In genomic region chr12:65881965-65882413, GRCh38 we compare ENCODE assay signal across 8 cellular contexts. TPM values are rescaled to one million over a fixed set of nuclear protein-coding genes. Genes with fewer than 3 reads are reported as not detected.
DNase-seq lines count a peak whose midpoint lies in the region; ATAC-seq, FAIRE-seq and TF ChIP-seq lines count a peak whose summit lies in the region.

No MANE protein-coding gene starts in this region.

- in situ Hi-C loops in brain microvascular endothelial cell (cut with HindIII; ENCODE audit: low pct_ligation_motif_present, low sequenced_read_pairs), result no loop called here

- no peaks in the 10 kb centered on the region for H3K36me3 Mint-ChIP-seq in activated T-helper 2 cell treated with anti-CD3 and anti-CD28 coated beads, Interferon-gamma antibody, Interleukin-2, Interleukin-4, amounts not matched to agents 10 μg/mL and 5 μg/mL and 100 μg/mL, durations not matched to agents 14 hours and 24 hours and 36 hours (ENCODE audit: low read depth)

- H3K36me3 ChIP-seq in brain microvascular endothelial cell (replicated peaks) (peaks cover 27% of the 10 kb centered on the region), smooth muscle cell (ENCODE audit: low read depth) (no peaks in the 10 kb centered on the region), small intestine (ENCODE audit: control insufficient read depth in 2 of 2, insufficient read depth in 2 of 2, low read length in 2 of 2) (no peaks in the 10 kb centered on the region)

- no peak overlapping the region for H3K9ac ChIP-seq in smooth muscle cell (ENCODE audit: low read depth)

- no peak for FAIRE-seq in small intestine (lab: Jason Lieb, UNC)

- H3K4me1 ChIP-seq in smooth muscle cell (ENCODE audit: low read depth) (peaks cover 44% of the 10 kb centered on the region), small intestine (ENCODE audit: control insufficient read depth in 2 of 2, insufficient read depth in 1 of 2, low read depth in 1 of 2, low read length in 1 of 2) (no peaks in the 10 kb centered on the region)

- peak overlapping the region; percentile 63 for H3K4me2 ChIP-seq in smooth muscle cell

- H3F3A ChIP-seq in smooth muscle cell (ENCODE audit: low read depth), result peaks cover 39% of the 10 kb centered on the region

- intact Hi-C loops in activated T-helper 2 cell treated with anti-CD3 and anti-CD28 coated beads, Interferon-gamma antibody, Interleukin-2, Interleukin-4, amounts not matched to agents 10 μg/mL and 5 μg/mL and 100 μg/mL, durations not matched to agents 14 hours and 24 hours and 36 hours (cut with micrococcal nuclease), result no loop called here

- H4K20me1 ChIP-seq in smooth muscle cell (ENCODE audit: low read depth), result peaks cover 54% of the 10 kb centered on the region

- H3K9me3 ChIP-seq in smooth muscle cell (replicated peaks; ENCODE audit: low read depth) (no peaks in the 10 kb centered on the region), small intestine (ENCODE audit: control insufficient read depth, low read depth) (no peaks in the 10 kb centered on the region)

- no peak overlapping the region for H3K27ac Mint-ChIP-seq in activated T-helper 2 cell treated with anti-CD3 and anti-CD28 coated beads, Interferon-gamma antibody, Interleukin-2, Interleukin-4, amounts not matched to agents 10 μg/mL and 5 μg/mL and 100 μg/mL, durations not matched to agents 14 hours and 24 hours and 36 hours

- H3K27me3 ChIP-seq in brain microvascular endothelial cell (replicated peaks) (no peaks in the 10 kb centered on the region), smooth muscle cell (ENCODE audit: low read depth) (no peaks in the 10 kb centered on the region), small intestine (ENCODE audit: control insufficient read depth in 2 of 2, insufficient read depth in 2 of 2, low read length in 2 of 2) (peaks cover 0 to 2% of the 10 kb centered on the region in 2 donors)

- TF ChIP-seq CTCF in HFF-Myc (IDR thresholded peaks at IDR 0.05; ENCODE audit: low read depth, low read length, missing control alignments) (peak; percentile 3), brain microvascular endothelial cell (IDR thresholded peaks at IDR 0.05; ENCODE audit: low read depth, low read length, missing control alignments) (peak; percentile 56), smooth muscle cell (IDR thresholded peaks at IDR 0.05; ENCODE audit: borderline replicate concordance, insufficient read depth, poor library complexity, severe bottlenecking) (no peak)

- peaks cover 72% of the 10 kb centered on the region for H3K79me2 ChIP-seq in smooth muscle cell (ENCODE audit: low read depth)

- 81% methylated on average over 15 of the region's 15 CpGs for WGBS in smooth muscle cell (ENCODE audit: low lambda C conversion rate)
- 38 to 69% (median 63%) methylated on average over 15 of the region's 15 CpGs for WGBS in small intestine, 3 donors

- H3K9me3 Mint-ChIP-seq in activated T-helper 2 cell treated with anti-CD3 and anti-CD28 coated beads, Interferon-gamma antibody, Interleukin-2, Interleukin-4, amounts not matched to agents 10 μg/mL and 5 μg/mL and 100 μg/mL, durations not matched to agents 14 hours and 24 hours and 36 hours, result no peaks in the 10 kb centered on the region

- peak overlapping the region; percentile 51 for H3K27ac ChIP-seq in brain microvascular endothelial cell
- H3K27ac ChIP-seq in smooth muscle cell (ENCODE audit: low read depth), result peak overlapping the region; percentile 78
- H3K27ac ChIP-seq in small intestine (ENCODE audit: low read depth in 1 of 2, low read length in 1 of 2), result no peak overlapping the region

- ATAC-seq in HG02884 (IDR thresholded peaks at IDR 0.05; ENCODE audit: unreplicated experiment), result no peak

- H3K4me3 ChIP-seq in HFF-Myc (replicated peaks; ENCODE audit: low read depth, low read length) (no peak overlapping the region), brain microvascular endothelial cell (ENCODE audit: low read depth, low read length) (peak overlapping the region; percentile 9), smooth muscle cell (no peak overlapping the region), small intestine (ENCODE audit: low read depth in 1 of 2, low read length in 2 of 2) (no peak overlapping the region)

- peaks cover 40% of the 10 kb centered on the region for H3K27me3 Mint-ChIP-seq in activated T-helper 2 cell treated with anti-CD3 and anti-CD28 coated beads, Interferon-gamma antibody, Interleukin-2, Interleukin-4, amounts not matched to agents 10 μg/mL and 5 μg/mL and 100 μg/mL, durations not matched to agents 14 hours and 24 hours and 36 hours (ENCODE audit: low read depth)

- no peak for DNase-seq in HFF-Myc (ENCODE audit: extremely low read depth, low read depth)
- no peak for DNase-seq in brain microvascular endothelial cell
- DNase-seq in kidney glomerular epithelial cell (lab: John Stamatoyannopoulos, UW), result peak; percentile 46
- no peak for DNase-seq in smooth muscle cell (lab: John Stamatoyannopoulos, UW; ENCODE audit: unreplicated experiment)
- no peak for DNase-seq in activated T-helper 2 cell treated with anti-CD3 and anti-CD28 coated beads, Interferon-gamma antibody, Interleukin-2, Interleukin-4, amounts not matched to agents 10 μg/mL and 5 μg/mL and 100 μg/mL, durations not matched to agents 14 hours and 24 hours and 36 hours (ENCODE audit: low spot score)
- no peak for DNase-seq in activated CD4-positive, alpha-beta T cell treated with anti-CD3 and anti-CD28 coated beads for 48 hours
- DNase-seq in small intestine, result no peak

- H3K4me3 Mint-ChIP-seq in activated T-helper 2 cell treated with anti-CD3 and anti-CD28 coated beads, Interferon-gamma antibody, Interleukin-2, Interleukin-4, amounts not matched to agents 10 μg/mL and 5 μg/mL and 100 μg/mL, durations not matched to agents 14 hours and 24 hours and 36 hours (ENCODE audit: low read depth), result no peak overlapping the region

- no peak overlapping the region for H2AFZ ChIP-seq in smooth muscle cell (ENCODE audit: low read depth)

- H3K4me1 Mint-ChIP-seq in activated T-helper 2 cell treated with anti-CD3 and anti-CD28 coated beads, Interferon-gamma antibody, Interleukin-2, Interleukin-4, amounts not matched to agents 10 μg/mL and 5 μg/mL and 100 μg/mL, durations not matched to agents 14 hours and 24 hours and 36 hours (ENCODE audit: low read depth), result no peaks in the 10 kb centered on the region

RNA-seq across cellular contexts. Expression of gene HMGA2, which starts 57.7 kb away (rescaled TPM):
- total RNA-seq in smooth muscle cell, result 354 and 393 TPM in 2 replicates
- polyA plus RNA-seq in smooth muscle cell (44.9 and 54.8 TPM in 2 replicates), small intestine (1 to 10 TPM in 2 of 3 donors, under 1 TPM in 1; 0.67 to 1.4 (median 1.1) TPM)
- total RNA-seq in activated T-helper 2 cell treated with anti-CD3 and anti-CD28 coated beads, Interferon-gamma antibody, Interleukin-2, Interleukin-4, amounts not matched to agents 10 μg/mL and 5 μg/mL and 100 μg/mL, durations not matched to agents 14 hours and 24 hours and 36 hours, result not detected in 2 replicates

Comparison
In these comparisons a context has a peak if more than half of its experiments do, and no peak if none do; other contexts are left out.
1. H3K27ac ChIP-seq: peak in brain microvascular endothelial cell (single experiment) and smooth muscle cell (single experiment); none in small intestine (0 of 2).
2. RNA of gene HMGA2, which starts 57.7 kb away (total RNA-seq): 354 to 393 TPM in smooth muscle cell; not detected in activated T-helper 2 cell treated with anti-CD3 and anti-CD28 coated beads, Interferon-gamma antibody, Interleukin-2, Interleukin-4, amounts not matched to agents 10 μg/mL and 5 μg/mL and 100 μg/mL, durations not matched to agents 14 hours and 24 hours and 36 hours; every median in the first group is over 100 times any median in the second.